ENCODE assay signal across 12 cellular contexts in the genomic region with DNA sequence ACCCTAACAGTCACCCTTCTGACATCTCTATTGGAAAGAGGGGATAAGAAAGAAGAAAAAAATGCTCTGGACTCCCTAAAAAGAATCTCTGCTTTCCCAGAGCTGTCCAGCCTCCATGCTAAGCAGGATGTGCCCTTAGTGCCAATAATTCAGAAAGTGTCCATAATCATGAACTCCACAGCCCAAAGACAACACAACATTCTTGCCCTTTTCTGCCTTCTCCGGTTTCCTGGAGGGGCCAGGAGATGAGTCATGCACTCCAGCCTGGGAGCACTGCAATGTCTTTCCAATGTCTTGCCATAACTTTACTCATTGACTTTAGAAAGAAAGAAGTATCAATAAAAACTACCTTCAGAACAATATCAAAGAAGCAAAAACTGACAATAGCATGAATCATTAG. TPM values are rescaled to one million over a fixed set of nuclear protein-coding genes. Genes with fewer than 3 reads are reported as not detected.
DNase-seq lines count a peak whose midpoint lies in the region; ATAC-seq and TF ChIP-seq lines count a peak whose summit lies in the region.
"Had no signal": no experiment of that assay in that cellular context is flagged by ENCODE, and none has a peak within 500 bp of the region (broad histone marks: within the 10 kb centered on the region; RNA-seq: fewer than 3 reads in every experiment).

No MANE protein-coding gene starts in this region.

- H4K8ac ChIP-seq in neuronal stem cell (ENCODE audit: low read depth, low read length): no peak overlapping the region

- no peak overlapping the region for H2BK12ac ChIP-seq in neuronal stem cell (ENCODE audit: low read length)

- no peak overlapping the region for H2AK5ac ChIP-seq in neuronal stem cell (ENCODE audit: low read depth, low read length)

- ATAC-seq in upper lobe of right lung: peak; percentile 30
- no peak for ATAC-seq in GM21737 (IDR thresholded peaks at IDR 0.05; ENCODE audit: unreplicated experiment)
- no peak for ATAC-seq in HG03196 (IDR thresholded peaks at IDR 0.05; ENCODE audit: unreplicated experiment)
- ATAC-seq: activated T-cell treated with anti-CD3 and anti-CD28 coated beads, Interleukin-2, amount 50 U/mL, for 4 hours had no signal

- H3K4ac ChIP-seq in neuronal stem cell (ENCODE audit: low read length): no peak overlapping the region

- WGBS in neuronal stem cell (ENCODE audit: extremely low coverage in 2 of 2, insufficient read length in 2 of 2, insufficient replicate concordance in 1 of 2), 2 donors: no CpG with 5 or more reads among the region's 1 CpG

- H3K27me3 Mint-ChIP-seq in MCF 10A (ENCODE audit: insufficient read depth, unreplicated experiment): no peaks in the 10 kb centered on the region
- H3K27me3 Mint-ChIP-seq: progenitor cell of endocrine pancreas had no signal

- no peak overlapping the region for H2BK5ac ChIP-seq in neuronal stem cell (ENCODE audit: low read length)

- no peak overlapping the region for H2BK120ac ChIP-seq in neuronal stem cell (ENCODE audit: low read depth, low read length)

- DNase-seq in MCF 10A (ENCODE audit: unreplicated experiment) (peak; percentile 80), breast epithelium (ENCODE audit: low spot score in 2 of 2) (no peak), astrocyte of the spinal cord (ENCODE audit: low read depth, low spot score) (peak; percentile 82), hepatic stellate cell (ENCODE audit: low spot score) (peak; percentile 66), upper lobe of right lung (no peak), neuronal stem cell (ENCODE audit: low spot score) (no peak)
- DNase-seq: activated T-cell treated with anti-CD3 and anti-CD28 coated beads, Interleukin-2, amount 50 U/mL, for 4 hours had no signal

- no peaks in the 10 kb centered on the region for H3K79me1 ChIP-seq in neuronal stem cell (ENCODE audit: low read depth, low read length)

- no peak overlapping the region for H4K91ac ChIP-seq in neuronal stem cell (ENCODE audit: low read depth, low read length, poor library complexity)

- H2BK15ac ChIP-seq in neuronal stem cell (ENCODE audit: low read length): no peak overlapping the region

- H3K36me3 ChIP-seq in breast epithelium (no peaks in the 10 kb centered on the region), upper lobe of right lung (peaks cover 14% of the 10 kb centered on the region), neuronal stem cell (replicated peaks in 1 of 2; ENCODE audit: control insufficient read depth in 2 of 2, insufficient read depth in 2 of 2, low read length in 2 of 2) (peaks cover 0 to 78% of the 10 kb centered on the region in 2 donors)

- no peak overlapping the region for H3K14ac ChIP-seq in neuronal stem cell (ENCODE audit: low read length)

- peak overlapping the region; percentile 39 for H3K27ac Mint-ChIP-seq in MCF 10A (ENCODE audit: low read depth, unreplicated experiment)
- H3K27ac Mint-ChIP-seq: progenitor cell of endocrine pancreas had no signal

- H3K4me3 ChIP-seq in breast epithelium (no peak overlapping the region), astrocyte of the spinal cord (ENCODE audit: low read depth, low read length) (no peak overlapping the region), upper lobe of right lung (no peak overlapping the region), neuronal stem cell (ENCODE audit: low read length in 2 of 2) (no peak overlapping the region)
- H3K4me3 ChIP-seq: SK-N-MC had no signal

- POLR2A ChIA-PET in MCF 10A (lab: Yijun Ruan, JAX): interaction anchor here (0.6 to 1.7 kb wide), 4 partner anchors 33 to 445 kb away, joined by 3 to 5 read pairs (median 4); no protein-coding TSS in a partner anchor

- intact Hi-C loops in MCF 10A (cut with micrococcal nuclease): no loop called here
- intact Hi-C loops in breast epithelium (cut with DNase I; ENCODE audit: low total_unique reads): no loop called here
- intact Hi-C loops in upper lobe of right lung (cut with DNase I): no loop called here

- H3K23ac ChIP-seq in neuronal stem cell (ENCODE audit: low read depth, low read length, poor library complexity): no peak overlapping the region

- H3K4me3 Mint-ChIP-seq in MCF 10A (ENCODE audit: unreplicated experiment): no peak overlapping the region
- H3K4me3 Mint-ChIP-seq: activated T-cell treated with anti-CD3 and anti-CD28 coated beads, Interleukin-2, amount 50 U/mL, for 4 hours; CD14-positive monocyte had no signal

- H3K4me1 ChIP-seq in breast epithelium: peaks cover 0 to 7% of the 10 kb centered on the region in 2 donors
- peaks cover 19% of the 10 kb centered on the region for H3K4me1 ChIP-seq in upper lobe of right lung
- peaks cover 12% of the 10 kb centered on the region in 2 donors for H3K4me1 ChIP-seq in neuronal stem cell (ENCODE audit: control insufficient read depth in 2 of 2, insufficient read depth in 1 of 2, low read depth in 1 of 2, low read length in 2 of 2)

- peaks cover 13% of the 10 kb centered on the region for H3K36me3 Mint-ChIP-seq in MCF 10A (ENCODE audit: insufficient read depth, unreplicated experiment)

- BruUV-seq in MCF 10A (replicated peaks; lab: Mats Ljungman, UMichigan): no TSS peak

- no peak overlapping the region for H3K18ac ChIP-seq in neuronal stem cell (ENCODE audit: low read length)

- in situ Hi-C loops in astrocyte of the spinal cord (cut with HindIII; ENCODE audit: low sequenced_read_pairs): no loop called here

- no peak overlapping the region for H3K27ac ChIP-seq in breast epithelium
- no peak overlapping the region for H3K27ac ChIP-seq in upper lobe of right lung
- no peak overlapping the region for H3K27ac ChIP-seq in neuronal stem cell (replicated peaks; ENCODE audit: low read length)
- H3K27ac ChIP-seq: SK-N-MC had no signal

- H2AFZ ChIP-seq in neuronal stem cell (ENCODE audit: low read length): no peak overlapping the region

- TF ChIP-seq CTCF in MCF 10A (IDR thresholded peaks at IDR 0.05; ENCODE audit: unreplicated experiment) (no peak), breast epithelium (IDR thresholded peaks at IDR 0.05) (no peak), astrocyte of the spinal cord (IDR thresholded peaks at IDR 0.05; ENCODE audit: low read depth, low read length) (no peak), upper lobe of right lung (IDR thresholded peaks at IDR 0.05) (no peak)

- H3K4me2 ChIP-seq in neuronal stem cell (ENCODE audit: insufficient read depth, low read length, poor library complexity, severe bottlenecking): no peak overlapping the region

- H3K9me3 ChIP-seq in breast epithelium: no peaks in the 10 kb centered on the region
- H3K9me3 ChIP-seq in upper lobe of right lung: no peaks in the 10 kb centered on the region
- peaks cover 0 to 6% of the 10 kb centered on the region in 2 donors for H3K9me3 ChIP-seq in neuronal stem cell (replicated peaks in 1 of 2; ENCODE audit: control insufficient read depth in 2 of 2, insufficient read depth in 1 of 2, low read depth in 1 of 2, low read length in 2 of 2)

- H3K4me1 Mint-ChIP-seq in MCF 10A (ENCODE audit: insufficient read depth, unreplicated experiment): peaks cover 40% of the 10 kb centered on the region

- no peak for TF ChIP-seq POLR2A in breast epithelium (IDR thresholded peaks at IDR 0.05)

- CTCF ChIA-PET in MCF 10A (lab: Yijun Ruan, JAX): interaction anchor here (0.9 to 2.0 kb wide), 2 partner anchors 10 to 352 kb away, joined by 5 to 6 read pairs; no protein-coding TSS in a partner anchor

- H3K27me3 ChIP-seq in breast epithelium (no peaks in the 10 kb centered on the region), upper lobe of right lung (no peaks in the 10 kb centered on the region), neuronal stem cell (ENCODE audit: control insufficient read depth in 3 of 3, insufficient read depth in 3 of 3, low read depth in 1 of 3, low read length in 3 of 3) (no peaks in the 10 kb centered on the region)

- no peak overlapping the region for H3K9ac ChIP-seq in neuronal stem cell (ENCODE audit: low read depth, low read length, poor library complexity)

- no peaks in the 10 kb centered on the region for H3K9me3 Mint-ChIP-seq in MCF 10A (ENCODE audit: unreplicated experiment)
- H3K9me3 Mint-ChIP-seq: activated T-cell treated with anti-CD3 and anti-CD28 coated beads, Interleukin-2, amount 50 U/mL, for 4 hours; CD14-positive monocyte had no signal

RNA-seq across cellular contexts. Expression of gene KLF7, which starts 44.0 kb away (rescaled TPM):
- total RNA-seq in MCF 10A (2022): 40.1 and 51.8 TPM in 2 replicates
- total RNA-seq in breast epithelium: 10 to 100 TPM; 21.0 to 40.7 (median 37.3) TPM
- total RNA-seq in upper lobe of right lung: 62.1 TPM
- polyA plus RNA-seq in neuronal stem cell (2013, experiment 1 of 2): 10.9 TPM
- polyA plus RNA-seq in neuronal stem cell (2013, experiment 2 of 2): 12.5 TPM

Comparison
In these comparisons a context has a peak if more than half of its experiments do, and no peak if none do; other contexts are left out.
1. DNase-seq: peak in MCF 10A (single experiment), astrocyte of the spinal cord (single experiment) and hepatic stellate cell (single experiment); none in breast epithelium (0 of 2), upper lobe of right lung (single experiment) and neuronal stem cell (single experiment).